Comparison of ENCODE assay signal across 8 cellular contexts in the genomic region with DNA sequence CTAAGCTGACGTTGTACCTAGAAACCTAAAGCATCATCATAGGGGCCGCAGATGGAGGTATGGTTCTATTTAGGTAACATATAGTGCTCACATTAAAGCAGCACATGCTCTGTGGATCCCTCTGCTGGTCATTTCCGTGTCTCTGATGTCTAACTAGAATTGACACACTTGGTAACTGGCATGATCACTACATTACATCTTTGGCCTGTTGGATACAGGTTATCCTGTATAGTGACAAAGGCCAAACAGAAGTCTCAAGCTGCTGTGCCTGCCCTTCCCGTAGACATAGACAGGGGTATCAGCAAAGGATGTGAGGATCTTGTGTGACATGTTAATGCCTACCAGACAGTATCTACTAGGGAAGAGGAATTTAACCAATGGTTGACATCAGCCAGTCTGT. TPM values are rescaled to one million over a fixed set of nuclear protein-coding genes. Genes with fewer than 3 reads are reported as not detected.
DNase-seq lines count a peak whose midpoint lies in the region; ATAC-seq and TF ChIP-seq lines count a peak whose summit lies in the region.

No MANE protein-coding gene starts in this region.

- H3K4me3 Mint-ChIP-seq in Calu3 (ENCODE audit: low read depth, unreplicated experiment): no peak overlapping the region
- H3K4me3 Mint-ChIP-seq in activated CD8-positive, alpha-beta T cell treated with anti-CD3 and anti-CD28 coated beads for 36 hours: no peak overlapping the region

- H3K4me1 Mint-ChIP-seq in Calu3 (ENCODE audit: low read depth, unreplicated experiment): no peaks in the 10 kb centered on the region
- H3K4me1 Mint-ChIP-seq in activated CD8-positive, alpha-beta T cell treated with anti-CD3 and anti-CD28 coated beads for 36 hours (ENCODE audit: low read depth): peaks cover 9% of the 10 kb centered on the region

- no peak overlapping the region for H3K27ac Mint-ChIP-seq in Calu3 (ENCODE audit: unreplicated experiment)
- no peak overlapping the region for H3K27ac Mint-ChIP-seq in activated CD8-positive, alpha-beta T cell treated with anti-CD3 and anti-CD28 coated beads for 36 hours

- no peaks in the 10 kb centered on the region for H3K9me3 Mint-ChIP-seq in Calu3 (ENCODE audit: low read depth, unreplicated experiment)
- no peaks in the 10 kb centered on the region for H3K9me3 Mint-ChIP-seq in activated CD8-positive, alpha-beta T cell treated with anti-CD3 and anti-CD28 coated beads for 36 hours

- intact Hi-C loops in Calu3 (cut with micrococcal nuclease; ENCODE audit: unreplicated experiment): loop anchor here (5.0 kb wide), 1 partner anchor 168 kb away; no protein-coding TSS in a partner anchor
- intact Hi-C loops in activated CD8-positive, alpha-beta T cell treated with anti-CD3 and anti-CD28 coated beads for 36 hours (cut with micrococcal nuclease): loop anchor here (2.0 kb wide), 1 partner anchor 142 kb away; no protein-coding TSS in a partner anchor

- POLR2A ChIA-PET in activated CD8-positive, alpha-beta T cell treated with anti-CD3 and anti-CD28 coated beads for 36 hours (lab: Charles Lee): interaction anchor here (0.8 kb wide), 1 partner anchor 146 kb away, joined by 3 read pairs; no protein-coding TSS in a partner anchor

- peaks cover 48% of the 10 kb centered on the region for H3K36me3 Mint-ChIP-seq in Calu3 (ENCODE audit: insufficient read depth, unreplicated experiment)
- peaks cover 10% of the 10 kb centered on the region for H3K36me3 Mint-ChIP-seq in activated CD8-positive, alpha-beta T cell treated with anti-CD3 and anti-CD28 coated beads for 36 hours (ENCODE audit: low read depth)

- CTCF ChIA-PET in Calu3 (lab: Charles Lee): interaction anchor here (0.6 to 1.4 kb wide), 2 partner anchors 111 to 143 kb away, joined by 5 to 6 read pairs; no protein-coding TSS in a partner anchor
- CTCF ChIA-PET in activated CD8-positive, alpha-beta T cell treated with anti-CD3 and anti-CD28 coated beads for 36 hours (lab: Charles Lee): interaction anchor here (0.8 to 3.6 kb wide), 9 partner anchors 10 to 185 kb away, joined by 3 to 30 read pairs (median 3); no protein-coding TSS in a partner anchor

- TF ChIP-seq CTCF in Calu3 (IDR thresholded peaks at IDR 0.05; ENCODE audit: unreplicated experiment): peak; percentile 68
- peak; percentile 54 for TF ChIP-seq CTCF in activated CD8-positive, alpha-beta T cell treated with anti-CD3 and anti-CD28 coated beads for 36 hours (IDR thresholded peaks at IDR 0.05)

- no peaks in the 10 kb centered on the region for H3K27me3 Mint-ChIP-seq in Calu3 (ENCODE audit: unreplicated experiment)
- no peaks in the 10 kb centered on the region for H3K27me3 Mint-ChIP-seq in activated CD8-positive, alpha-beta T cell treated with anti-CD3 and anti-CD28 coated beads for 36 hours

- DNase-seq in Calu3 (peak; percentile 64), NCI-H1694 (lab: John Stamatoyannopoulos, UW) (peak; percentile 64), fibroblast of the conjunctiva (ENCODE audit: low read depth) (peak; percentile 33), renal cortical epithelial cell (ENCODE audit: low read depth) (peak; percentile 25)
- DNase-seq in activated CD8-positive, alpha-beta T cell treated with anti-CD3 and anti-CD28 coated beads for 36 hours: peak; percentile 63

- ATAC-seq in GM18868 (IDR thresholded peaks at IDR 0.05; ENCODE audit: unreplicated experiment) (peak; percentile 77), HG02610 (IDR thresholded peaks at IDR 0.05; ENCODE audit: unreplicated experiment) (no peak), HG03196 (IDR thresholded peaks at IDR 0.05; ENCODE audit: unreplicated experiment) (no peak)
- peak; percentile 75 for ATAC-seq in activated CD8-positive, alpha-beta T cell treated with anti-CD3 and anti-CD28 coated beads for 36 hours

- BruUV-seq in Calu3 (replicated peaks; lab: Mats Ljungman, UMichigan): no TSS peak

RNA-seq across cellular contexts. Expression of a gene that starts 51.2 kb away (rescaled TPM):
- total RNA-seq in Calu3 (2022): 106 and 108 TPM in 2 replicates
- total RNA-seq in activated CD8-positive, alpha-beta T cell treated with anti-CD3 and anti-CD28 coated beads for 36 hours: 10 to 100 TPM; 52.7 to 55.3 TPM
- 133 and 137 TPM in 2 replicates for total RNA-seq in renal cortical epithelial cell

Comparison
In these comparisons a context has a peak if more than half of its experiments do, and no peak if none do; other contexts are left out.
1. ATAC-seq: peak in GM18868 (single experiment) and activated CD8-positive, alpha-beta T cell treated with anti-CD3 and anti-CD28 coated beads for 36 hours (single experiment); none in HG02610 (single experiment) and HG03196 (single experiment).
2. Peak in every context shown above with its lines, with median percentiles within 50 percentile points of each other: DNase-seq.